Comparison of ENCODE assay signal across 8 cellular contexts in the genomic region with DNA sequence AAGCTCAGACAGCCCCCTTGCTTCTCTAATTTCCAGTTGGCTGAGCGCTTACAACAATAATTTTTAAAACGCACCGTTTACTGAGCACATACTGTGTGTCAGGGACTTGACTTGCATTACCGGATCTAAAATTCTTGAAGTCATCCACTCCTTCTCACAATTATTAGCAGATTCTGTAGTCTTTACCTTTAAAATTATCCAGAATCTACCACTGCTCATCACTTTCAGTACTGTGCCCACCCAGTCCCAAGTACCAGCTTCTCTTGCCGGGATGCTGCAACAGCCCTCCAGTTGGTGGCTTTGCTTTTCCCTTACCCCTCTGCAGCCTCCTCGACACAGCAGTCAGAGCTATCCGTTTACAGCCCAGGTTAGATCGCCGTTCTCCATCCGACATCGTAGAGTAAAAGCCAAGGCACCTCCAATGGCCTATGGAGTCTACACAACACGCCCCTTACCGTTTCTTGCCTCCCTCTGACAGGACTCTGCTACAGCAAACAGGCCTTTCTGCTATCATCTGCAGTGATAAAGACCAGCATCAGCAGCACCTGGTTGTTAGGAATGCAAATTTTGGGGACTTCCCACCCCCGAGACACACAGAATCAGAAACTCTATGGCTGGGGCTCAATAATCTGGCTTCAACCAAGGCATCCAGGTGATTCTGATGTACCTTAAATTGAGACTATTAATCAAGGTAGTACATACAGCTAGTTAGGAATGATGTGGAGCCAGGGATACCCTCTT.
DNase-seq lines count a peak whose midpoint lies in the region; ATAC-seq and TF ChIP-seq lines count a peak whose summit lies in the region.

No MANE protein-coding gene starts in this region.

- H3K36me3 ChIP-seq in ACC112 (ENCODE audit: insufficient read depth, low read length), result no peaks in the 10 kb centered on the region

- H3K9me3 Mint-ChIP-seq in T-cell, result no peaks in the 10 kb centered on the region

- H3K27me3 ChIP-seq in ACC112 (ENCODE audit: insufficient read depth, low read length), result no peaks in the 10 kb centered on the region

- H3K4me1 ChIP-seq in ACC112 (ENCODE audit: control insufficient read depth, insufficient read depth, low read length, unreplicated experiment), result peaks cover 13% of the 10 kb centered on the region

- POLR2A ChIA-PET in T-cell (lab: Charles Lee), result no interaction called here

- peaks cover 15 to 18% (median 17%) of the 10 kb centered on the region in 3 donors for H3K4me1 Mint-ChIP-seq in T-cell

- H3K27ac Mint-ChIP-seq in T-cell, result peak overlapping the region in 1 of 2 donors; percentile 7

- H3K27ac ChIP-seq in ACC112 (ENCODE audit: low read depth, low read length), result no peak overlapping the region; the same call in 1 of the 2 replicates

- peak; percentile 13 for ATAC-seq in GM21723 (IDR thresholded peaks at IDR 0.05; ENCODE audit: unreplicated experiment)
- peak in 1 of 4 experiments; percentile 10 for ATAC-seq in T-cell (replicated peaks in 1 of 4)
- ATAC-seq in HG02885 (IDR thresholded peaks at IDR 0.05; ENCODE audit: poor library complexity, unreplicated experiment), result no peak
- ATAC-seq in HG02884 (IDR thresholded peaks at IDR 0.05; ENCODE audit: unreplicated experiment), result no peak

- H3K27me3 Mint-ChIP-seq in T-cell, result peaks cover 8 to 14% of the 10 kb centered on the region in 2 donors

- H3K79me2 ChIP-seq in ACC112 (ENCODE audit: control insufficient read depth, insufficient read depth, low read length, unreplicated experiment), result no peaks in the 10 kb centered on the region

- H3K36me3 Mint-ChIP-seq in T-cell, result no peaks in the 10 kb centered on the region

- DNase-seq in T-cell (no peak), foreskin fibroblast (no peak), skeletal muscle cell (ENCODE audit: low read depth) (no peak), amniotic stem cell (lab: John Stamatoyannopoulos, UW) (no peak)

- TF ChIP-seq CTCF in foreskin fibroblast (IDR thresholded peaks at IDR 0.05; ENCODE audit: low read depth, low read length), result no peak

- CTCF ChIA-PET in T-cell (lab: Charles Lee), result interaction anchor here in 1 of 2 donors (0.6 kb wide), 1 partner anchor 234 kb away, joined by 3 read pairs; no protein-coding TSS in a partner anchor

- peak overlapping the region; percentile 84 to 89 (median 85) for H3K4me3 Mint-ChIP-seq in T-cell

- H2AFZ ChIP-seq in ACC112 (ENCODE audit: low read length, unreplicated experiment), result peak overlapping the region; percentile 88

- H3K4me3 ChIP-seq in ACC112 (ENCODE audit: low read depth, low read length) (peak overlapping the region; percentile 78), foreskin fibroblast (ENCODE audit: low read depth in 1 of 2, low read length in 2 of 2) (peak overlapping the region; percentile 68 to 80), skeletal muscle cell (ENCODE audit: low read depth, low read length) (peak overlapping the region; percentile 75)
